In genomic region chr16:19662351-19662750, GRCh38 we compare ENCODE assay signal across 20 cellular contexts. TPM values are rescaled to one million over a fixed set of nuclear protein-coding genes. Genes with fewer than 3 reads are reported as not detected.
A peak's percentile ranks its signal among the peaks of the same experiment; 100 is the strongest.
DNase-seq lines count a peak whose midpoint lies in the region; ATAC-seq, FAIRE-seq and TF ChIP-seq lines count a peak whose summit lies in the region.
"Had no signal": no experiment of that assay in that cellular context is flagged by ENCODE, and none has a peak within 500 bp of the region (broad histone marks: within the 10 kb centered on the region; RNA-seq: fewer than 3 reads in every experiment).

No MANE protein-coding gene starts in this region.

- H3K9me3 Mint-ChIP-seq in endothelial cell (ENCODE audit: unreplicated experiment): no peaks in the 10 kb centered on the region
- H3K9me3 Mint-ChIP-seq in activated T-cell treated with anti-CD3 and anti-CD28 coated beads, Interleukin-2, amount 50 U/mL, for 72 hours: peaks cover 3 to 6% of the 10 kb centered on the region in 2 donors

- H3K4me3 ChIP-seq in HepG2 (replicated peaks in 1 of 3; ENCODE audit: insufficient read depth in 1 of 3, low read depth in 2 of 3, low read length in 3 of 3) (no peak overlapping the region), right lobe of liver (no peak overlapping the region), NT2/D1 (ENCODE audit: insufficient read length, low read depth) (no peak overlapping the region), H7 (ENCODE audit: insufficient read depth, low read depth, low read length) (no peak overlapping the region)
- H3K4me3 ChIP-seq: BLaER1 had no signal

- no peak for FAIRE-seq in HepG2 (lab: Jason Lieb, UNC)
- FAIRE-seq: GM12892, GM18507 had no signal

- H3K4me3 Mint-ChIP-seq in endothelial cell (ENCODE audit: unreplicated experiment): peak overlapping the region; percentile 38
- no peak overlapping the region for H3K4me3 Mint-ChIP-seq in activated T-cell treated with anti-CD3 and anti-CD28 coated beads, Interleukin-2, amount 50 U/mL, for 72 hours
- H3K4me3 Mint-ChIP-seq: CD14-positive monocyte; CD4-positive, alpha-beta memory T cell; H9 had no signal

- H3K4me1 ChIP-seq in HepG2 (ENCODE audit: insufficient read depth, low read length) (no peaks in the 10 kb centered on the region), right lobe of liver (no peaks in the 10 kb centered on the region), NT2/D1 (ENCODE audit: insufficient read depth, insufficient read length) (no peaks in the 10 kb centered on the region)
- H3K4me1 ChIP-seq: BLaER1 had no signal

- no peak overlapping the region for H3K27ac ChIP-seq in HepG2 (ENCODE audit: extremely low read length, insufficient read depth, low read length)
- H3K27ac ChIP-seq in right lobe of liver: no peak overlapping the region
- H3K27ac ChIP-seq: 22Rv1, BLaER1, HL-60, KMS-11 had no signal

- no peaks in the 10 kb centered on the region for H4K20me1 ChIP-seq in HepG2 (ENCODE audit: insufficient read depth, low read length)
- H4K20me1 ChIP-seq: BLaER1 had no signal

- CTCF ChIA-PET in HepG2 (lab: Yijun Ruan, JAX; ENCODE audit: low intra/inter-chr PET ratio, low total read pairs): no interaction called here

- H3K4me1 Mint-ChIP-seq in endothelial cell (ENCODE audit: unreplicated experiment): no peaks in the 10 kb centered on the region
- peaks cover 8% of the 10 kb centered on the region for H3K4me1 Mint-ChIP-seq in activated T-cell treated with anti-CD3 and anti-CD28 coated beads, Interleukin-2, amount 50 U/mL, for 72 hours (ENCODE audit: low read depth)
- H3K4me1 Mint-ChIP-seq: CD14-positive monocyte had no signal

- WGBS in HepG2 (ENCODE audit: low lambda C conversion rate): 7% methylated on average over 7 of the region's 7 CpGs
- 74% methylated on average over 4 of the region's 7 CpGs for WGBS in right lobe of liver (ENCODE audit: insufficient coverage, low coverage, low lambda C conversion rate, missing lambda C conversion rate)

- H3K36me3 Mint-ChIP-seq in endothelial cell (ENCODE audit: low read depth, unreplicated experiment): peaks cover 22% of the 10 kb centered on the region
- H3K36me3 Mint-ChIP-seq in activated T-cell treated with anti-CD3 and anti-CD28 coated beads, Interleukin-2, amount 50 U/mL, for 72 hours (ENCODE audit: insufficient read depth in 2 of 2): peaks cover 3 to 13% of the 10 kb centered on the region in 2 donors

- TF ChIP-seq RAD21 in HepG2 (CRISPR knock-in tag; IDR thresholded peaks at IDR 0.05): no peak

- no peaks in the 10 kb centered on the region for H3K27me3 Mint-ChIP-seq in endothelial cell (ENCODE audit: unreplicated experiment)
- no peaks in the 10 kb centered on the region for H3K27me3 Mint-ChIP-seq in activated T-cell treated with anti-CD3 and anti-CD28 coated beads, Interleukin-2, amount 50 U/mL, for 72 hours (ENCODE audit: low read depth)
- H3K27me3 Mint-ChIP-seq: CD4-positive, alpha-beta memory T cell had no signal

- H3K36me3 ChIP-seq in HepG2 (replicated peaks in 1 of 2; ENCODE audit: control insufficient read depth in 1 of 2, insufficient read depth in 2 of 2, low read length in 2 of 2) (no peaks in the 10 kb centered on the region), right lobe of liver (peaks cover 0 to 8% (median 0%) of the 10 kb centered on the region in 4 donors), NT2/D1 (ENCODE audit: insufficient read depth, insufficient read length, low read length) (peaks cover 17% of the 10 kb centered on the region), H7 (replicated peaks; ENCODE audit: control insufficient read depth, insufficient read depth, low read length) (peaks cover 3% of the 10 kb centered on the region; the same call in 1 of the 2 replicates)

- no TSS peak for BruUV-seq in HepG2 (replicated peaks; lab: Mats Ljungman, UMichigan)

- POLR2A ChIA-PET in HepG2 (lab: Yijun Ruan, JAX): no interaction called here

- H3K79me2 ChIP-seq in HepG2 (ENCODE audit: insufficient read depth, low read length): no peaks in the 10 kb centered on the region

- TF ChIP-seq POLR2A in HepG2 (IDR thresholded peaks at IDR 0.05; ENCODE audit: insufficient read depth in 1 of 2, low read depth in 2 of 2, low read length in 2 of 2): no peak
- no peak for TF ChIP-seq POLR2A in right lobe of liver (IDR thresholded peaks at IDR 0.05)

- no peak for TF ChIP-seq EP300 in HepG2 (IDR thresholded peaks at IDR 0.05; ENCODE audit: low read depth in 2 of 2, low read length in 2 of 2)
- no peak for TF ChIP-seq EP300 in HepG2 (CRISPR knock-in tag; IDR thresholded peaks at IDR 0.05; ENCODE audit: borderline replicate concordance)

- H3K9ac ChIP-seq in HepG2 (ENCODE audit: insufficient read depth, low read depth, low read length): no peak overlapping the region
- no peak overlapping the region for H3K9ac ChIP-seq in NT2/D1 (ENCODE audit: insufficient read length, low read depth)
- H3K9ac ChIP-seq: BLaER1, KMS-11 had no signal

- H3K27me3 ChIP-seq in HepG2 (ENCODE audit: control insufficient read depth in 1 of 2, insufficient read depth in 2 of 2, low read length in 2 of 2): no peaks in the 10 kb centered on the region
- H3K27me3 ChIP-seq in right lobe of liver: no peaks in the 10 kb centered on the region
- H3K27me3 ChIP-seq in NT2/D1 (ENCODE audit: insufficient read depth, insufficient read length): no peaks in the 10 kb centered on the region
- peaks cover 6% of the 10 kb centered on the region; the same call in 1 of the 2 replicates for H3K27me3 ChIP-seq in H7 (ENCODE audit: control insufficient read depth, insufficient read depth, low read length)
- H3K27me3 ChIP-seq: BLaER1 had no signal

- DNase-seq in HepG2 (ENCODE audit: low spot score) (peak; percentile 83), right lobe of liver (no peak), NT2/D1 (ENCODE audit: low read depth, low spot score) (peak; percentile 82), endothelial cell (ENCODE audit: low spot score) (no peak), H7 (no peak)
- no peak for DNase-seq in activated T-cell treated with anti-CD3 and anti-CD28 coated beads, Interleukin-2, amount 50 U/mL, for 72 hours
- DNase-seq: CD4-positive, alpha-beta memory T cell; DMS153; DMS79; GDM1; GOT3; H9 had no signal

- no peak overlapping the region for H2AFZ ChIP-seq in HepG2 (ENCODE audit: low read length)

- peaks cover 18% of the 10 kb centered on the region for H3K9me3 ChIP-seq in HepG2 (ENCODE audit: low read length)
- no peaks in the 10 kb centered on the region for H3K9me3 ChIP-seq in right lobe of liver
- H3K9me3 ChIP-seq in NT2/D1 (ENCODE audit: insufficient read depth, low read length): peaks cover 22% of the 10 kb centered on the region; the same call in 1 of the 2 replicates

- H3K4me2 ChIP-seq in HepG2 (ENCODE audit: low read depth, low read length): no peak overlapping the region
- H3K4me2 ChIP-seq: BLaER1, KMS-11 had no signal

- H3K27ac Mint-ChIP-seq in endothelial cell (ENCODE audit: unreplicated experiment): no peak overlapping the region
- H3K27ac Mint-ChIP-seq in activated T-cell treated with anti-CD3 and anti-CD28 coated beads, Interleukin-2, amount 50 U/mL, for 72 hours: no peak overlapping the region
- H3K27ac Mint-ChIP-seq: CD14-positive monocyte, H9 had no signal

- ATAC-seq in HepG2 (peak; percentile 31; the same call in 1 of the 3 replicates), right lobe of liver (no peak), HG02852 (IDR thresholded peaks at IDR 0.05; ENCODE audit: unreplicated experiment) (no peak)
- ATAC-seq in activated T-cell treated with anti-CD3 and anti-CD28 coated beads, Interleukin-2, amount 50 U/mL, for 72 hours (replicated peaks in 1 of 2): no peak

- no peak for TF ChIP-seq CTCF in HepG2 (CRISPR knock-in tag; IDR thresholded peaks at IDR 0.05)
- TF ChIP-seq CTCF in right lobe of liver (IDR thresholded peaks at IDR 0.05): no peak
- TF ChIP-seq CTCF in endothelial cell (IDR thresholded peaks at IDR 0.05; ENCODE audit: unreplicated experiment): no peak

- in situ Hi-C loops in HepG2 (cut with HindIII; ENCODE audit: extremely low pct_ligation_motif_present, low pct_unique_long_range_greater_than_20kb): no loop called here

- intact Hi-C loops in HepG2 (cut with micrococcal nuclease; ENCODE audit: unreplicated experiment): no loop called here
- intact Hi-C loops in right lobe of liver (cut with DNase I): no loop called here

RNA-seq across cellular contexts. Expression of gene KNOP1, which starts 55.7 kb away (rescaled TPM):
- total RNA-seq in HepG2 (2016; rRNA removed; fragmentation: Illumina TruSeq; extraction: Trizol) (57.5 and 80.3 TPM in 2 replicates), right lobe of liver (1 to 10 TPM; 3.4 to 9.4 (median 7.3) TPM), endothelial cell (ENCODE audit: unreplicated experiment) (36.6 TPM)
- total RNA-seq in HepG2 (2016; cell fraction: cytosol; rRNA removed; fragmentation: Illumina TruSeq; extraction: Trizol; ENCODE audit: low read depth): 13.0 and 17.5 TPM in 2 replicates
- 60.4 and 77.7 TPM in 2 replicates for total RNA-seq in HepG2 (2016; cell fraction: insoluble cytoplasmic fraction; rRNA removed; fragmentation: Illumina TruSeq; extraction: Trizol)
- total RNA-seq in HepG2 (2016; cell fraction: membrane; rRNA removed; fragmentation: Illumina TruSeq; extraction: Trizol): 17.7 and 21.4 TPM in 2 replicates
- 37.8 and 39.8 TPM in 2 replicates for total RNA-seq in HepG2 (2016; cell fraction: nucleus; rRNA removed; fragmentation: Illumina TruSeq; extraction: Trizol)
- polyA plus RNA-seq in HepG2 (2011; rRNA removed): 20.6 and 21.2 TPM in 2 replicates
- polyA plus RNA-seq in HepG2 (2011; cell fraction: cytosol; rRNA removed): 11.3 and 14.9 TPM in 2 replicates
- 9.1 and 11.2 TPM in 2 replicates for polyA plus RNA-seq in HepG2 (2011; cell fraction: nucleus; rRNA removed)
- polyA plus RNA-seq in HepG2 (2012): 34.8 and 37.7 TPM in 2 replicates
- polyA plus RNA-seq in HepG2 (2016; cell fraction: cytosol; fragmentation: Illumina TruSeq; extraction: Trizol; ENCODE audit: low read depth): 4.9 and 5.2 TPM in 2 replicates
- 78.5 and 79.9 TPM in 2 replicates for polyA plus RNA-seq in HepG2 (2016; cell fraction: insoluble cytoplasmic fraction; fragmentation: Illumina TruSeq; extraction: Trizol; ENCODE audit: low read depth)
- polyA plus RNA-seq in HepG2 (2016; cell fraction: membrane; fragmentation: Illumina TruSeq; extraction: Trizol; ENCODE audit: low read depth): 9.0 and 11.9 TPM in 2 replicates
- 45.4 and 46.8 TPM in 2 replicates for polyA plus RNA-seq in HepG2 (2016; cell fraction: nucleus; fragmentation: Illumina TruSeq; extraction: Trizol; ENCODE audit: insufficient read depth, low read depth)
- polyA minus RNA-seq in HepG2 (2011; rRNA and poly(A)+ RNA removed; ENCODE audit: low replicate concordance): 13.7 and 26.8 TPM in 2 replicates
- polyA minus RNA-seq in HepG2 (2011; cell fraction: cytosol; rRNA and poly(A)+ RNA removed): 6.0 and 8.2 TPM in 2 replicates
- 29.0 and 29.1 TPM in 2 replicates for polyA minus RNA-seq in HepG2 (2011; cell fraction: nucleus; rRNA and poly(A)+ RNA removed)
- 10 to 100 TPM; 14.6 to 14.9 TPM for total RNA-seq in activated T-cell treated with anti-CD3 and anti-CD28 coated beads, Interleukin-2, amount 50 U/mL, for 72 hours
- 35.5 and 50.6 TPM in 2 replicates for total RNA-seq in H7 (2014; rRNA removed; shearing (Covaris generic))

RNA-seq across cellular contexts. Expression of gene IQCK, which starts 55.7 kb away (rescaled TPM):
- total RNA-seq in HepG2 (2016; rRNA removed; fragmentation: Illumina TruSeq; extraction: Trizol): 7.3 and 11.9 TPM in 2 replicates
- total RNA-seq in HepG2 (2016; cell fraction: cytosol; rRNA removed; fragmentation: Illumina TruSeq; extraction: Trizol; ENCODE audit: low read depth): 2.5 and 2.7 TPM in 2 replicates
- 7.4 and 11.9 TPM in 2 replicates for total RNA-seq in HepG2 (2016; cell fraction: insoluble cytoplasmic fraction; rRNA removed; fragmentation: Illumina TruSeq; extraction: Trizol)
- 5.6 and 6.6 TPM in 2 replicates for total RNA-seq in HepG2 (2016; cell fraction: membrane; rRNA removed; fragmentation: Illumina TruSeq; extraction: Trizol)
- total RNA-seq in HepG2 (2016; cell fraction: nucleus; rRNA removed; fragmentation: Illumina TruSeq; extraction: Trizol): 8.1 and 9.6 TPM in 2 replicates
- 3.0 and 5.1 TPM in 2 replicates for polyA plus RNA-seq in HepG2 (2011; rRNA removed)
- 4.6 and 5.2 TPM in 2 replicates for polyA plus RNA-seq in HepG2 (2011; cell fraction: cytosol; rRNA removed)
- polyA plus RNA-seq in HepG2 (2011; cell fraction: nucleus; rRNA removed): 2.5 TPM in 2 replicates
- 1.8 and 3.4 TPM in 2 replicates for polyA plus RNA-seq in HepG2 (2012)
- polyA plus RNA-seq in HepG2 (2016; cell fraction: cytosol; fragmentation: Illumina TruSeq; extraction: Trizol; ENCODE audit: low read depth): 3.8 and 4.9 TPM in 2 replicates
- polyA plus RNA-seq in HepG2 (2016; cell fraction: insoluble cytoplasmic fraction; fragmentation: Illumina TruSeq; extraction: Trizol; ENCODE audit: low read depth): 19.6 and 22.1 TPM in 2 replicates
- 7.3 and 8.3 TPM in 2 replicates for polyA plus RNA-seq in HepG2 (2016; cell fraction: membrane; fragmentation: Illumina TruSeq; extraction: Trizol; ENCODE audit: low read depth)
- polyA plus RNA-seq in HepG2 (2016; cell fraction: nucleus; fragmentation: Illumina TruSeq; extraction: Trizol; ENCODE audit: insufficient read depth, low read depth): 10.1 and 10.4 TPM in 2 replicates
- polyA minus RNA-seq in HepG2 (2011; rRNA and poly(A)+ RNA removed; ENCODE audit: low replicate concordance): 7.0 and 10.3 TPM in 2 replicates
- 3.2 TPM in 2 replicates for polyA minus RNA-seq in HepG2 (2011; cell fraction: cytosol; rRNA and poly(A)+ RNA removed)
- 6.8 and 10.3 TPM in 2 replicates for polyA minus RNA-seq in HepG2 (2011; cell fraction: nucleus; rRNA and poly(A)+ RNA removed)
- total RNA-seq in right lobe of liver: 1 to 10 TPM; 2.0 to 4.7 (median 3.9) TPM
- 18.6 TPM for total RNA-seq in endothelial cell (ENCODE audit: unreplicated experiment)
- 1 to 10 TPM; 3.7 to 3.8 TPM for total RNA-seq in activated T-cell treated with anti-CD3 and anti-CD28 coated beads, Interleukin-2, amount 50 U/mL, for 72 hours
- total RNA-seq in H7 (2014; rRNA removed; shearing (Covaris generic)): 4.4 and 6.4 TPM in 2 replicates

Comparison
In these comparisons a context has a peak if more than half of its experiments do, and no peak if none do; other contexts are left out.
1. DNase-seq: peak in HepG2 (single experiment) and NT2/D1 (single experiment); none in right lobe of liver (0 of 3), endothelial cell (single experiment), activated T-cell treated with anti-CD3 and anti-CD28 coated beads, Interleukin-2, amount 50 U/mL, for 72 hours (0 of 2) and H7 (single experiment).